In genomic region chr1:89610457-89610991, GRCh38 we compare ENCODE assay signal across 10 cellular contexts. TPM values are rescaled to one million over a fixed set of nuclear protein-coding genes. Genes with fewer than 3 reads are reported as not detected.
A peak's percentile ranks its signal among the peaks of the same experiment; 100 is the strongest.
DNase-seq lines count a peak whose midpoint lies in the region; ATAC-seq, FAIRE-seq and TF ChIP-seq lines count a peak whose summit lies in the region.
"Had no signal": no experiment of that assay in that cellular context is flagged by ENCODE, and none has a peak within 500 bp of the region (broad histone marks: within the 10 kb centered on the region; RNA-seq: fewer than 3 reads in every experiment).

No MANE protein-coding gene starts in this region.

- no peak for FAIRE-seq in HepG2 (lab: Jason Lieb, UNC)

- CTCF ChIA-PET in HepG2 (lab: Yijun Ruan, JAX; ENCODE audit: low intra/inter-chr PET ratio, low total read pairs) = no interaction called here

- ATAC-seq in HepG2 = peak; percentile 73
- ATAC-seq in right lobe of liver = no peak
- peak; percentile 8 for ATAC-seq in activated T-helper 17 cell treated with anti-CD3 and anti-CD28 coated beads, Interleukin-2, amount 50 U/mL, for 72 hours (replicated peaks)
- ATAC-seq in right cardiac atrium = peak; percentile 12 to 38
- ATAC-seq in upper lobe of right lung = peak; percentile 15

- TF ChIP-seq CTCF in HepG2 (CRISPR knock-in tag; IDR thresholded peaks at IDR 0.05) (0 out of 2 replicates have a peak, but pooled peaks have one; percentile 13), right lobe of liver (IDR thresholded peaks at IDR 0.05) (no peak), upper lobe of right lung (IDR thresholded peaks at IDR 0.05) (no peak), WERI-Rb-1 (IDR thresholded peaks at IDR 0.05; ENCODE audit: low read depth, low read length) (no peak)

- H3K27me3 ChIP-seq in HepG2 (ENCODE audit: control insufficient read depth in 1 of 2, insufficient read depth in 2 of 2, low read length in 2 of 2) (no peaks in the 10 kb centered on the region; a peak in 1 of 5 replicates), right lobe of liver (no peaks in the 10 kb centered on the region), right cardiac atrium (ENCODE audit: control insufficient read depth, insufficient read depth) (no peaks in the 10 kb centered on the region), upper lobe of right lung (no peaks in the 10 kb centered on the region), WERI-Rb-1 (ENCODE audit: insufficient read depth, low read depth, severe bottlenecking) (no peaks in the 10 kb centered on the region)

- H3K4me2 ChIP-seq in HepG2 (ENCODE audit: low read depth, low read length) = peak overlapping the region; percentile 75

- peaks cover 39% of the 10 kb centered on the region for H3K36me3 Mint-ChIP-seq in activated T-helper 17 cell treated with anti-CD3 and anti-CD28 coated beads, Interleukin-2, amount 50 U/mL, for 72 hours (ENCODE audit: low read depth)

- peak overlapping the region; percentile 77 for H3K4me3 Mint-ChIP-seq in activated T-helper 17 cell treated with anti-CD3 and anti-CD28 coated beads, Interleukin-2, amount 50 U/mL, for 72 hours

- no peaks in the 10 kb centered on the region for H3K79me2 ChIP-seq in HepG2 (ENCODE audit: insufficient read depth, low read length)

- peak overlapping the region; percentile 98 for H3K27ac Mint-ChIP-seq in activated T-helper 17 cell treated with anti-CD3 and anti-CD28 coated beads, Interleukin-2, amount 50 U/mL, for 72 hours

- BruUV-seq in HepG2 (replicated peaks; lab: Mats Ljungman, UMichigan) = no TSS peak

- TF ChIP-seq RAD21 in HepG2 (CRISPR knock-in tag; IDR thresholded peaks at IDR 0.05) = no peak

- peaks cover 29% of the 10 kb centered on the region for H3K4me1 ChIP-seq in HepG2 (ENCODE audit: insufficient read depth, low read length)
- H3K4me1 ChIP-seq in right lobe of liver = no peaks in the 10 kb centered on the region
- peaks cover 10% of the 10 kb centered on the region for H3K4me1 ChIP-seq in right cardiac atrium (ENCODE audit: control insufficient read depth, insufficient read depth, low read length)
- H3K4me1 ChIP-seq in upper lobe of right lung = peaks cover 9% of the 10 kb centered on the region

- H3K9me3 ChIP-seq in HepG2 (ENCODE audit: low read length) (no peaks in the 10 kb centered on the region), right lobe of liver (no peaks in the 10 kb centered on the region), right cardiac atrium (ENCODE audit: control insufficient read depth, low read length) (no peaks in the 10 kb centered on the region), upper lobe of right lung (no peaks in the 10 kb centered on the region), WERI-Rb-1 (ENCODE audit: severe bottlenecking) (no peaks in the 10 kb centered on the region)

- WGBS in HepG2 (ENCODE audit: low lambda C conversion rate) = 13% methylated on average over 8 of the region's 15 CpGs
- 94% methylated on average over 3 of the region's 15 CpGs for WGBS in right lobe of liver (ENCODE audit: insufficient coverage, low coverage, low lambda C conversion rate, missing lambda C conversion rate)
- 69% methylated on average over 15 of the region's 15 CpGs for WGBS in right cardiac atrium

- in situ Hi-C loops in HepG2 (cut with HindIII; ENCODE audit: extremely low pct_ligation_motif_present, low pct_unique_long_range_greater_than_20kb) = no loop called here

- H3K9me3 Mint-ChIP-seq in activated T-helper 17 cell treated with anti-CD3 and anti-CD28 coated beads, Interleukin-2, amount 50 U/mL, for 72 hours = no peaks in the 10 kb centered on the region

- H3K4me3 ChIP-seq in HepG2 (replicated peaks in 1 of 3; ENCODE audit: insufficient read depth in 1 of 3, low read depth in 2 of 3, low read length in 3 of 3) = peak overlapping the region; percentile 30 to 71 (median 31)
- H3K4me3 ChIP-seq in right lobe of liver = no peak overlapping the region
- no peak overlapping the region for H3K4me3 ChIP-seq in right cardiac atrium (ENCODE audit: low read length)
- H3K4me3 ChIP-seq in upper lobe of right lung = no peak overlapping the region
- no peak overlapping the region for H3K4me3 ChIP-seq in WERI-Rb-1 (ENCODE audit: low read depth, low read length)

- H4K20me1 ChIP-seq in HepG2 (ENCODE audit: insufficient read depth, low read length) = no peaks in the 10 kb centered on the region

- intact Hi-C loops in HepG2 (cut with micrococcal nuclease; ENCODE audit: unreplicated experiment) (no loop called here), right lobe of liver (cut with DNase I) (no loop called here), right cardiac atrium (cut with DNase I) (no loop called here), upper lobe of right lung (cut with DNase I) (no loop called here)

- H2AFZ ChIP-seq in HepG2 (ENCODE audit: low read length) = no peak overlapping the region

- H3K27me3 Mint-ChIP-seq in activated T-helper 17 cell treated with anti-CD3 and anti-CD28 coated beads, Interleukin-2, amount 50 U/mL, for 72 hours = no peaks in the 10 kb centered on the region

- TF ChIP-seq POLR2A in HepG2 (IDR thresholded peaks at IDR 0.05; ENCODE audit: insufficient read depth in 1 of 2, low read depth in 2 of 2, low read length in 2 of 2) (no peak), right lobe of liver (IDR thresholded peaks at IDR 0.05) (no peak)

- DNase-seq in HepG2 (ENCODE audit: low spot score) (no peak), right lobe of liver (no peak), right cardiac atrium (peak in 1 of 3 donors; percentile 58), upper lobe of right lung (no peak), NCI-H2227 treated with DMSO at 0.1 percent for 48 hours (lab: John Stamatoyannopoulos, UW) (no peak), nucleus accumbens (lab: John Stamatoyannopoulos, UW) (no peak), WERI-Rb-1 (no peak)
- DNase-seq: DMS79, NCI-H1092 treated with DMSO at 0.1 percent for 48 hours had no signal

- H3K27ac ChIP-seq in HepG2 (ENCODE audit: extremely low read length, insufficient read depth, low read length) (no peak overlapping the region), right lobe of liver (no peak overlapping the region), right cardiac atrium (ENCODE audit: low read length) (no peak overlapping the region), upper lobe of right lung (no peak overlapping the region), WERI-Rb-1 (no peak overlapping the region)

- H3K9ac ChIP-seq in HepG2 (ENCODE audit: insufficient read depth, low read depth, low read length) = peak overlapping the region; percentile 1; the same call in 1 of the 2 replicates

- TF ChIP-seq EP300 in HepG2 (IDR thresholded peaks at IDR 0.05; ENCODE audit: low read depth in 2 of 2, low read length in 2 of 2) (no peak), HepG2 (CRISPR knock-in tag; IDR thresholded peaks at IDR 0.05; ENCODE audit: borderline replicate concordance) (no peak)

- POLR2A ChIA-PET in HepG2 (lab: Yijun Ruan, JAX) = no interaction called here

- peaks cover 56% of the 10 kb centered on the region for H3K4me1 Mint-ChIP-seq in activated T-helper 17 cell treated with anti-CD3 and anti-CD28 coated beads, Interleukin-2, amount 50 U/mL, for 72 hours

- H3K36me3 ChIP-seq in HepG2 (replicated peaks in 1 of 2; ENCODE audit: control insufficient read depth in 1 of 2, insufficient read depth in 2 of 2, low read length in 2 of 2) (no peaks in the 10 kb centered on the region), right lobe of liver (no peaks in the 10 kb centered on the region), upper lobe of right lung (no peaks in the 10 kb centered on the region), WERI-Rb-1 (no peaks in the 10 kb centered on the region)

TF ChIP-seq in HepG2, 621 proteins besides CTCF, POLR2A, EP300 and RAD21 (continues in another document):
- 0 out of 2 replicates have a peak, but pooled peaks have one; percentile 20 for TF ChIP-seq MTA1 (CRISPR knock-in tag; IDR thresholded peaks at IDR 0.05; ENCODE audit: borderline replicate concordance)
- no peak for TF ChIP-seq ZFP37 (CRISPR knock-in tag; IDR thresholded peaks at IDR 0.05; ENCODE audit: borderline replicate concordance)
- TF ChIP-seq TMF1 (CRISPR knock-in tag; IDR thresholded peaks at IDR 0.05; ENCODE audit: low read depth) = no peak
- TF ChIP-seq CCAR2 (optimal IDR thresholded peaks at IDR 0.05; ENCODE audit: low read depth, low read length) = no peak

RNA-seq across cellular contexts. Expression of gene LRRC8C, which starts 22.4 kb away (rescaled TPM):
- total RNA-seq in HepG2 (2016; rRNA removed; fragmentation: Illumina TruSeq; extraction: Trizol) = 0.22 TPM in 2 replicates
- under 0.01 and 0.10 TPM in 2 replicates for total RNA-seq in HepG2 (2016; cell fraction: cytosol; rRNA removed; fragmentation: Illumina TruSeq; extraction: Trizol; ENCODE audit: low read depth)
- 0.22 and 0.24 TPM in 2 replicates for total RNA-seq in HepG2 (2016; cell fraction: insoluble cytoplasmic fraction; rRNA removed; fragmentation: Illumina TruSeq; extraction: Trizol)
- total RNA-seq in HepG2 (2016; cell fraction: membrane; rRNA removed; fragmentation: Illumina TruSeq; extraction: Trizol) = 0.12 and 0.14 TPM in 2 replicates
- total RNA-seq in HepG2 (2016; cell fraction: nucleus; rRNA removed; fragmentation: Illumina TruSeq; extraction: Trizol) = 0.25 and 0.47 TPM in 2 replicates
- polyA plus RNA-seq in HepG2 (2011; rRNA removed) = 0.25 and 0.32 TPM in 2 replicates
- 0.13 and 0.22 TPM in 2 replicates for polyA plus RNA-seq in HepG2 (2011; cell fraction: cytosol; rRNA removed)
- polyA plus RNA-seq in HepG2 (2011; cell fraction: nucleus; rRNA removed) = 0.21 and 0.26 TPM in 2 replicates
- polyA plus RNA-seq in HepG2 (2012) = 0.19 and 0.28 TPM in 2 replicates
- 0.01 and 0.02 TPM in 2 replicates for polyA plus RNA-seq in HepG2 (2016; cell fraction: cytosol; fragmentation: Illumina TruSeq; extraction: Trizol; ENCODE audit: low read depth)
- polyA plus RNA-seq in HepG2 (2016; cell fraction: insoluble cytoplasmic fraction; fragmentation: Illumina TruSeq; extraction: Trizol; ENCODE audit: low read depth) = 0.21 and 0.28 TPM in 2 replicates
- 0.03 TPM in 2 replicates for polyA plus RNA-seq in HepG2 (2016; cell fraction: membrane; fragmentation: Illumina TruSeq; extraction: Trizol; ENCODE audit: low read depth)
- 0.31 and 0.49 TPM in 2 replicates for polyA plus RNA-seq in HepG2 (2016; cell fraction: nucleus; fragmentation: Illumina TruSeq; extraction: Trizol; ENCODE audit: insufficient read depth, low read depth)
- 0.36 and 3.1 TPM in 2 replicates for polyA minus RNA-seq in HepG2 (2011; rRNA and poly(A)+ RNA removed; ENCODE audit: low replicate concordance)
- 0.10 and 0.18 TPM in 2 replicates for polyA minus RNA-seq in HepG2 (2011; cell fraction: cytosol; rRNA and poly(A)+ RNA removed)
- polyA minus RNA-seq in HepG2 (2011; cell fraction: nucleus; rRNA and poly(A)+ RNA removed) = 0.64 and 0.99 TPM in 2 replicates
- total RNA-seq in right lobe of liver = 1 to 10 TPM in 5 of 6 experiments, under 1 TPM in 1; 0.53 to 2.0 (median 1.2) TPM
- total RNA-seq in activated T-helper 17 cell treated with anti-CD3 and anti-CD28 coated beads, Interleukin-2, amount 50 U/mL, for 72 hours = 10 to 100 TPM; 27.7 to 50.4 TPM
- 10 to 100 TPM in 1 of 4 donors, 1 to 10 TPM in 3; 5.9 to 10.6 (median 6.9) TPM for total RNA-seq in right cardiac atrium
- polyA plus RNA-seq in right cardiac atrium = 3.6 TPM
- total RNA-seq in upper lobe of right lung = 12.6 TPM

Comparison
In these comparisons a context has a peak if more than half of its experiments do, and no peak if none do; other contexts are left out.
1. ATAC-seq: peak in HepG2 (single experiment), activated T-helper 17 cell treated with anti-CD3 and anti-CD28 coated beads, Interleukin-2, amount 50 U/mL, for 72 hours (single experiment), right cardiac atrium (2 of 2) and upper lobe of right lung (single experiment); none in right lobe of liver (0 of 4).
2. H3K4me3 ChIP-seq: peak in HepG2 (3 of 3); none in right lobe of liver (0 of 3), right cardiac atrium (single experiment), upper lobe of right lung (single experiment) and WERI-Rb-1 (single experiment).